21 cellular contexts compared by ENCODE assay signal in the genomic region with DNA sequence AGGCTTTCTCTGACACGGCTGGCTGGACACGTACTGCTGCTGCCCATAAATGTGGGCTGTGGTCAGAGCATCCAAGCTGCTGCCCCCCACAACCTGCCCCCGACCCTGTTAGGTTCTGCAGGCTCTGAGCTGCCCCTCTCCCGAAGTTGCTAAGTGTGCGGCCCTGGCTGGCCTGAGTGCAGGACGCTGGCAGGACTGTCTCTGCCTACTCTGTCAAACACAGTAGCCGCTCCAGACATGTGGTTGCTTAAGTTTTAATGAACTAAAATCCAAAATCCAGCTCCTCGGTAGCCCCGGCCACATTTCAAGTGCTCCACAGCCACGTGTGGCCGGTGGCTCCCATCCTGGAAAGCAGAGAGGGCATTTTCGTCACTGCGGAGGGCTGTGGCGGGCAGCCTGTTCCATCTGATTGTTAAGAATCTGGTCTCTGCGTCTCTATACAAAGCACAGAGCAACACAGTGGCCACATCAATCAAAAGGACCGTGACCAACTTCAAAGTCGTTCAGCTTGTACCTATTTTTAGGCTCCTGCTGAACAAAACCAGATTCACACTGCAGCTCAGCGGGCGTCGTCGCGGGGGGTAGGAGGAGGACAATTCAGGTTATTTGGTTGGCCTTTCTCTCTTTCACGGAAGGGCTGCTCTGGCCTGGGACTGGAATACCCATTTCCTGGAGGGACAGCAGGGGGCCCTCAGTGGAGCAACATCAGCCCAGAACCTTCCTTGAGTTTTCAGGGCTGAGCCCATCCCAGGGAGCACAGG.
DNase-seq lines count a peak whose midpoint lies in the region; ATAC-seq, FAIRE-seq and TF ChIP-seq lines count a peak whose summit lies in the region.
"Had no signal": no experiment of that assay in that cellular context is flagged by ENCODE, and none has a peak within 500 bp of the region (broad histone marks: within the 10 kb centered on the region; RNA-seq: fewer than 3 reads in every experiment).

No MANE protein-coding gene starts in this region.

- H3K9me3 ChIP-seq in mesenchymal stem cell (ENCODE audit: control insufficient read depth, low read length) (no peaks in the 10 kb centered on the region), adrenal gland (replicated peaks in 1 of 3) (no peaks in the 10 kb centered on the region), small intestine (ENCODE audit: control insufficient read depth, low read depth) (no peaks in the 10 kb centered on the region)
- H3K9me3 ChIP-seq: upper lobe of left lung had no signal

- H3K9me3 Mint-ChIP-seq in natural killer cell = no peaks in the 10 kb centered on the region
- no peaks in the 10 kb centered on the region for H3K9me3 Mint-ChIP-seq in natural killer cell treated with Interleukin-12 subunit alpha and Interleukin-12 subunit beta and Interleukin-15 and Interleukin-18, amount 100 ng/mL, for 72 hours
- H3K9me3 Mint-ChIP-seq: CD4-positive, alpha-beta memory T cell had no signal

- H3K27ac ChIP-seq in mesenchymal stem cell (ENCODE audit: low read length, poor library complexity, severe bottlenecking) = no peak overlapping the region
- no peak overlapping the region for H3K27ac ChIP-seq in adrenal gland
- no peak overlapping the region for H3K27ac ChIP-seq in small intestine (ENCODE audit: low read depth in 1 of 2, low read length in 1 of 2)
- H3K27ac ChIP-seq: upper lobe of left lung had no signal

- H3K27me3 ChIP-seq in mesenchymal stem cell (ENCODE audit: control insufficient read depth in 1 of 2, insufficient read depth in 1 of 2, low read length in 2 of 2) = no peaks in the 10 kb centered on the region
- no peaks in the 10 kb centered on the region for H3K27me3 ChIP-seq in adrenal gland
- no peaks in the 10 kb centered on the region for H3K27me3 ChIP-seq in small intestine (ENCODE audit: control insufficient read depth in 2 of 2, insufficient read depth in 2 of 2, low read length in 2 of 2)
- H3K27me3 ChIP-seq: upper lobe of left lung had no signal

- H3K27me3 Mint-ChIP-seq in natural killer cell (ENCODE audit: low read depth in 2 of 2) = peaks cover 0 to 4% of the 10 kb centered on the region in 2 donors
- peaks cover 0 to 2% of the 10 kb centered on the region in 2 donors for H3K27me3 Mint-ChIP-seq in natural killer cell treated with Interleukin-12 subunit alpha and Interleukin-12 subunit beta and Interleukin-15 and Interleukin-18, amount 100 ng/mL, for 72 hours
- H3K27me3 Mint-ChIP-seq: CD4-positive, alpha-beta memory T cell; progenitor cell of endocrine pancreas had no signal

- H2BK12ac ChIP-seq in mesenchymal stem cell (ENCODE audit: low read length in 2 of 2) = peak overlapping the region in 1 of 2 experiments; percentile 40

- ATAC-seq in natural killer cell = no peak
- no peak for ATAC-seq in natural killer cell treated with Interleukin-12 subunit alpha and Interleukin-12 subunit beta and Interleukin-15 and Interleukin-18, amount 100 ng/mL, for 72 hours
- ATAC-seq: left lobe of liver had no signal

- peaks cover 12% of the 10 kb centered on the region for H3K4me1 ChIP-seq in mesenchymal stem cell (ENCODE audit: control insufficient read depth, insufficient read depth, low read depth, low read length)
- no peaks in the 10 kb centered on the region for H3K4me1 ChIP-seq in adrenal gland (replicated peaks in 1 of 2)
- no peaks in the 10 kb centered on the region for H3K4me1 ChIP-seq in small intestine (ENCODE audit: control insufficient read depth in 2 of 2, insufficient read depth in 1 of 2, low read depth in 1 of 2, low read length in 1 of 2)
- H3K4me1 ChIP-seq: upper lobe of left lung had no signal

- no peak for FAIRE-seq in small intestine (lab: Jason Lieb, UNC)
- FAIRE-seq: endometrium, GM19239 had no signal

- no peak for DNase-seq in natural killer cell
- DNase-seq in natural killer cell treated with Interleukin-12 subunit alpha and Interleukin-12 subunit beta and Interleukin-15 and Interleukin-18, amount 100 ng/mL, for 72 hours (ENCODE audit: low spot score) = no peak
- DNase-seq in ecto neural progenitor cell (ENCODE audit: low spot score) = peak; percentile 75
- DNase-seq in mesenchymal stem cell = no peak
- DNase-seq in cerebellar cortex (ENCODE audit: low spot score) = no peak
- DNase-seq in adrenal gland = no peak
- no peak for DNase-seq in small intestine
- no peak for DNase-seq in DMS153 (lab: John Stamatoyannopoulos, UW)
- DNase-seq: ACHN; activated effector memory CD4-positive, alpha-beta T cell treated with Interleukin-2 at 50 U/mL for 16 hours; CD4-positive, alpha-beta memory T cell; DMS79 treated with DMSO at 0.1 percent for 48 hours; hippocampal formation; NCI-H1930; NCI-H510A; SIG-M5 had no signal

- 70% methylated on average over 23 of the region's 23 CpGs for WGBS in mesenchymal stem cell
- WGBS in adrenal gland, 4 donors = 79 to 86% (median 83%) methylated on average over 18 to 23 of the region's 23 CpGs
- 82 to 90% (median 87%) methylated on average over 23 of the region's 23 CpGs for WGBS in small intestine, 3 donors

- H3K4me3 ChIP-seq in mesenchymal stem cell (ENCODE audit: insufficient read depth in 1 of 2, low read depth in 1 of 2, low read length in 2 of 2) (no peak overlapping the region), adrenal gland (no peak overlapping the region), small intestine (ENCODE audit: low read depth in 1 of 2, low read length in 2 of 2) (no peak overlapping the region)
- H3K4me3 ChIP-seq: upper lobe of left lung had no signal

- H2AK5ac ChIP-seq in mesenchymal stem cell (ENCODE audit: low read length, severe bottlenecking) = peak overlapping the region; percentile 33

- H3K27ac Mint-ChIP-seq in natural killer cell = peak overlapping the region; percentile 23 to 40
- H3K27ac Mint-ChIP-seq in natural killer cell treated with Interleukin-12 subunit alpha and Interleukin-12 subunit beta and Interleukin-15 and Interleukin-18, amount 100 ng/mL, for 72 hours = peak overlapping the region in 1 of 2 donors; percentile 28
- H3K27ac Mint-ChIP-seq: CD4-positive, alpha-beta memory T cell; progenitor cell of endocrine pancreas had no signal

- H4K8ac ChIP-seq in mesenchymal stem cell (ENCODE audit: low read length) = no peak overlapping the region

- H3K4me1 Mint-ChIP-seq in natural killer cell = peaks cover 16 to 17% of the 10 kb centered on the region in 2 donors
- peaks cover 13% of the 10 kb centered on the region in 2 donors for H3K4me1 Mint-ChIP-seq in natural killer cell treated with Interleukin-12 subunit alpha and Interleukin-12 subunit beta and Interleukin-15 and Interleukin-18, amount 100 ng/mL, for 72 hours (ENCODE audit: low read depth in 2 of 2)

- H3K23ac ChIP-seq in mesenchymal stem cell (ENCODE audit: low read length in 2 of 2) = no peak overlapping the region

- no peak overlapping the region for H2BK5ac ChIP-seq in mesenchymal stem cell (ENCODE audit: low read depth, low read length, poor library complexity, severe bottlenecking)

- peaks cover 27% of the 10 kb centered on the region for H3K36me3 Mint-ChIP-seq in natural killer cell
- no peaks in the 10 kb centered on the region for H3K36me3 Mint-ChIP-seq in natural killer cell treated with Interleukin-12 subunit alpha and Interleukin-12 subunit beta and Interleukin-15 and Interleukin-18, amount 100 ng/mL, for 72 hours

- no peak overlapping the region for H3K14ac ChIP-seq in mesenchymal stem cell (ENCODE audit: low read length in 2 of 2)

- no peak overlapping the region for H3K4me3 Mint-ChIP-seq in natural killer cell
- H3K4me3 Mint-ChIP-seq in natural killer cell treated with Interleukin-12 subunit alpha and Interleukin-12 subunit beta and Interleukin-15 and Interleukin-18, amount 100 ng/mL, for 72 hours = no peak overlapping the region
- H3K4me3 Mint-ChIP-seq: CD4-positive, alpha-beta memory T cell had no signal

- H2AFZ ChIP-seq in mesenchymal stem cell (ENCODE audit: low read depth, low read length) = no peak overlapping the region

- H3K9ac ChIP-seq in mesenchymal stem cell (ENCODE audit: low read length) = no peak overlapping the region

- no peak overlapping the region for H4K91ac ChIP-seq in mesenchymal stem cell (ENCODE audit: low read length)

- intact Hi-C loops in natural killer cell (cut with micrococcal nuclease) (no loop called here), adrenal gland (cut with DNase I) (no loop called here)

- peaks cover 18 to 56% of the 10 kb centered on the region in 2 experiments for H3K36me3 ChIP-seq in mesenchymal stem cell (ENCODE audit: control insufficient read depth in 1 of 2, insufficient read depth in 2 of 2, low read depth in 1 of 2, low read length in 2 of 2)
- peaks cover 0 to 27% of the 10 kb centered on the region in 2 donors for H3K36me3 ChIP-seq in adrenal gland (replicated peaks in 1 of 2)
- peaks cover 0 to 6% of the 10 kb centered on the region in 2 donors for H3K36me3 ChIP-seq in small intestine (ENCODE audit: control insufficient read depth in 2 of 2, insufficient read depth in 2 of 2, low read length in 2 of 2)

- H3K79me1 ChIP-seq in mesenchymal stem cell (replicated peaks; ENCODE audit: low read length, poor library complexity, severe bottlenecking) = no peaks in the 10 kb centered on the region

- no peak overlapping the region for H3K4ac ChIP-seq in mesenchymal stem cell (ENCODE audit: low read depth in 1 of 2, low read length in 2 of 2)

- H2BK15ac ChIP-seq in mesenchymal stem cell (ENCODE audit: low read depth, poor library complexity, severe bottlenecking) = no peak overlapping the region

- peak overlapping the region in 1 of 2 experiments; percentile 42 for H3K18ac ChIP-seq in mesenchymal stem cell (ENCODE audit: low read depth in 1 of 2, low read length in 2 of 2)

- H2BK120ac ChIP-seq in mesenchymal stem cell (ENCODE audit: low read depth, low read length) = no peak overlapping the region

- H3K4me2 ChIP-seq in mesenchymal stem cell (ENCODE audit: low read length, poor library complexity, severe bottlenecking) = no peak overlapping the region

- TF ChIP-seq CTCF in natural killer cell (IDR thresholded peaks at IDR 0.05) (no peak), adrenal gland (IDR thresholded peaks at IDR 0.05) (no peak)

- no peak for TF ChIP-seq POLR2A in adrenal gland (IDR thresholded peaks at IDR 0.05)
